In genomic region chr12:50052964-50053363, GRCh38 we compare ENCODE assay signal across 15 cellular contexts. TPM values are rescaled to one million over a fixed set of nuclear protein-coding genes. Genes with fewer than 3 reads are reported as not detected.
"Had no signal": no experiment of that assay in that cellular context is flagged by ENCODE, and none has a peak within 500 bp of the region (broad histone marks: within the 10 kb centered on the region; RNA-seq: fewer than 3 reads in every experiment).

No MANE protein-coding gene starts in this region.

- H3K4me3 ChIP-seq: dorsolateral prefrontal cortex, thoracic aorta had no signal

- H2AFZ ChIP-seq: parathyroid adenoma had no signal

- FAIRE-seq: frontal cortex, islet of Langerhans, urothelium cell line had no signal

- H3K36me3 ChIP-seq: thoracic aorta had no signal

- ATAC-seq: stimulated activated effector memory CD8-positive, alpha-beta T cell treated with anti-CD3 and anti-CD28 coated beads, Interleukin-12 subunit alpha, Interleukin-12 subunit beta, amount 100 ng/mL, for 72 hours had no signal

- H3K79me2 ChIP-seq: parathyroid adenoma had no signal

- H3K9me3 ChIP-seq: thoracic aorta had no signal

- H3K9ac ChIP-seq: parathyroid adenoma had no signal

- H3K27me3 ChIP-seq: dorsolateral prefrontal cortex had no signal

- DNase-seq: activated CD4-positive, alpha-beta T cell treated with anti-CD3 and anti-CD28 coated beads, Interleukin-2, amount 10 ng/mL, durations not matched to agents 7 days and 5 days; activated CD8-positive, alpha-beta memory T cell treated with anti-CD3 and anti-CD28 coated beads for 24 hours; activated naive CD8-positive, alpha-beta T cell treated with anti-CD3 and anti-CD28 coated beads for 36 hours; amygdala; dorsolateral prefrontal cortex; endodermal cell; mammary epithelial cell; T-helper 9 cell had no signal

- H3K27ac ChIP-seq: dorsolateral prefrontal cortex, parathyroid adenoma, thoracic aorta had no signal

RNA-seq across cellular contexts. Expression of gene ASIC1, which starts 4.4 kb away (rescaled TPM):
- total RNA-seq: thoracic aorta had no signal

RNA-seq across cellular contexts. Expression of gene GPD1, which starts 50.8 kb away (rescaled TPM):
- total RNA-seq: epithelial cell of proximal tubule had no signal
